Comparison of ENCODE assay signal across 1 cellular context in the genomic region with DNA sequence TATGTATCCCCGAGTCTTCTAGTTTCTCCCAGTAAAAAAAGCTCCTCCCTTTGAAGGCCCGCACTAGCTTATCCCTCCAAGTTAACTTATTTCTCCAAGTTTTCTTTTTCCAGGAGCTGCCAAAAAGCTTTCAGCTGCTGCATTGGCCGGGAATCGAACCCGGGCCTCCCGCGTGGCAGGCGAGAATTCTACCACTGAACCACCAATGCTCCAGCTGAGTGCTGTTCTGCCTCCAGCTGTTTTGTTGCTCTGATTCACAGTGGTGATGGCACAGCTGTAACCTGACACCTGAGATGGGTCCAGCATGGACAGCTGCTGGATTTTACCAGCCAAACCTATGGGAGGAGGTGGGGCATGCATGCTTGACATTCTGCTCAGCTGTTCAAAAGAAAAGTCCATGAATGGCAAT.
A peak's percentile ranks its signal among the peaks of the same experiment; 100 is the strongest.
TF ChIP-seq lines count a peak whose summit lies in the region.

No MANE protein-coding gene starts in this region.

TF ChIP-seq in HepG2, 621 proteins besides CTCF, POLR2A, EP300 and RAD21 (continued from another document and continues in another):
- TF ChIP-seq MLXIP (CRISPR knock-in tag; IDR thresholded peaks at IDR 0.05; ENCODE audit: borderline replicate concordance): no peak
- TF ChIP-seq AGO1 (IDR thresholded peaks at IDR 0.05; ENCODE audit: low read depth, low read length, poor library complexity, severe bottlenecking): no peak
- TF ChIP-seq BRD4 (CRISPR knock-in tag; IDR thresholded peaks at IDR 0.05): no peak
- TF ChIP-seq, protein P1, sequence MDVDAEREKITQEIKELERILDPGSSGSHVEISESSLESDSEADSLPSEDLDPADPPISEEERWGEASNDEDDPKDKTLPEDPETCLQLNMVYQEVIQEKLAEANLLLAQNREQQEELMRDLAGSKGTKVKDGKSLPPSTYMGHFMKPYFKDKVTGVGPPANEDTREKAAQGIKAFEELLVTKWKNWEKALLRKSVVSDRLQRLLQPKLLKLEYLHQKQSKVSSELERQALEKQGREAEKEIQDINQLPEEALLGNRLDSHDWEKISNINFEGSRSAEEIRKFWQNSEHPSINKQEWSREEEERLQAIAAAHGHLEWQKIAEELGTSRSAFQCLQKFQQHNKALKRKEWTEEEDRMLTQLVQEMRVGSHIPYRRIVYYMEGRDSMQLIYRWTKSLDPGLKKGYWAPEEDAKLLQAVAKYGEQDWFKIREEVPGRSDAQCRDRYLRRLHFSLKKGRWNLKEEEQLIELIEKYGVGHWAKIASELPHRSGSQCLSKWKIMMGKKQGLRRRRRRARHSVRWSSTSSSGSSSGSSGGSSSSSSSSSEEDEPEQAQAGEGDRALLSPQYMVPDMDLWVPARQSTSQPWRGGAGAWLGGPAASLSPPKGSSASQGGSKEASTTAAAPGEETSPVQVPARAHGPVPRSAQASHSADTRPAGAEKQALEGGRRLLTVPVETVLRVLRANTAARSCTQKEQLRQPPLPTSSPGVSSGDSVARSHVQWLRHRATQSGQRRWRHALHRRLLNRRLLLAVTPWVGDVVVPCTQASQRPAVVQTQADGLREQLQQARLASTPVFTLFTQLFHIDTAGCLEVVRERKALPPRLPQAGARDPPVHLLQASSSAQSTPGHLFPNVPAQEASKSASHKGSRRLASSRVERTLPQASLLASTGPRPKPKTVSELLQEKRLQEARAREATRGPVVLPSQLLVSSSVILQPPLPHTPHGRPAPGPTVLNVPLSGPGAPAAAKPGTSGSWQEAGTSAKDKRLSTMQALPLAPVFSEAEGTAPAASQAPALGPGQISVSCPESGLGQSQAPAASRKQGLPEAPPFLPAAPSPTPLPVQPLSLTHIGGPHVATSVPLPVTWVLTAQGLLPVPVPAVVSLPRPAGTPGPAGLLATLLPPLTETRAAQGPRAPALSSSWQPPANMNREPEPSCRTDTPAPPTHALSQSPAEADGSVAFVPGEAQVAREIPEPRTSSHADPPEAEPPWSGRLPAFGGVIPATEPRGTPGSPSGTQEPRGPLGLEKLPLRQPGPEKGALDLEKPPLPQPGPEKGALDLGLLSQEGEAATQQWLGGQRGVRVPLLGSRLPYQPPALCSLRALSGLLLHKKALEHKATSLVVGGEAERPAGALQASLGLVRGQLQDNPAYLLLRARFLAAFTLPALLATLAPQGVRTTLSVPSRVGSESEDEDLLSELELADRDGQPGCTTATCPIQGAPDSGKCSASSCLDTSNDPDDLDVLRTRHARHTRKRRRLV (CRISPR knock-in tag; IDR thresholded peaks at IDR 0.05): no peak
- TF ChIP-seq BRF2 (CRISPR knock-in tag; IDR thresholded peaks at IDR 0.05): no peak
- TF ChIP-seq TBL1XR1 (IDR thresholded peaks at IDR 0.05; ENCODE audit: borderline replicate concordance, low read length, partially characterized antibody): no peak
- TF ChIP-seq, protein P2, sequence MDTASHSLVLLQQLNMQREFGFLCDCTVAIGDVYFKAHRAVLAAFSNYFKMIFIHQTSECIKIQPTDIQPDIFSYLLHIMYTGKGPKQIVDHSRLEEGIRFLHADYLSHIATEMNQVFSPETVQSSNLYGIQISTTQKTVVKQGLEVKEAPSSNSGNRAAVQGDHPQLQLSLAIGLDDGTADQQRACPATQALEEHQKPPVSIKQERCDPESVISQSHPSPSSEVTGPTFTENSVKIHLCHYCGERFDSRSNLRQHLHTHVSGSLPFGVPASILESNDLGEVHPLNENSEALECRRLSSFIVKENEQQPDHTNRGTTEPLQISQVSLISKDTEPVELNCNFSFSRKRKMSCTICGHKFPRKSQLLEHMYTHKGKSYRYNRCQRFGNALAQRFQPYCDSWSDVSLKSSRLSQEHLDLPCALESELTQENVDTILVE (CRISPR knock-in tag; IDR thresholded peaks at IDR 0.05): 0 out of 2 replicates have a peak, but pooled peaks have one; percentile 31
- TF ChIP-seq SNAPC2 (CRISPR knock-in tag; IDR thresholded peaks at IDR 0.05): no peak
- TF ChIP-seq, protein P3, sequence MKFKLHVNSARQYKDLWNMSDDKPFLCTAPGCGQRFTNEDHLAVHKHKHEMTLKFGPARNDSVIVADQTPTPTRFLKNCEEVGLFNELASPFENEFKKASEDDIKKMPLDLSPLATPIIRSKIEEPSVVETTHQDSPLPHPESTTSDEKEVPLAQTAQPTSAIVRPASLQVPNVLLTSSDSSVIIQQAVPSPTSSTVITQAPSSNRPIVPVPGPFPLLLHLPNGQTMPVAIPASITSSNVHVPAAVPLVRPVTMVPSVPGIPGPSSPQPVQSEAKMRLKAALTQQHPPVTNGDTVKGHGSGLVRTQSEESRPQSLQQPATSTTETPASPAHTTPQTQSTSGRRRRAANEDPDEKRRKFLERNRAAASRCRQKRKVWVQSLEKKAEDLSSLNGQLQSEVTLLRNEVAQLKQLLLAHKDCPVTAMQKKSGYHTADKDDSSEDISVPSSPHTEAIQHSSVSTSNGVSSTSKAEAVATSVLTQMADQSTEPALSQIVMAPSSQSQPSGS (CRISPR knock-in tag; IDR thresholded peaks at IDR 0.05): no peak
- no peak for TF ChIP-seq PLRG1 (conservative IDR thresholded peaks at IDR 0.05)
- TF ChIP-seq, protein P4, sequence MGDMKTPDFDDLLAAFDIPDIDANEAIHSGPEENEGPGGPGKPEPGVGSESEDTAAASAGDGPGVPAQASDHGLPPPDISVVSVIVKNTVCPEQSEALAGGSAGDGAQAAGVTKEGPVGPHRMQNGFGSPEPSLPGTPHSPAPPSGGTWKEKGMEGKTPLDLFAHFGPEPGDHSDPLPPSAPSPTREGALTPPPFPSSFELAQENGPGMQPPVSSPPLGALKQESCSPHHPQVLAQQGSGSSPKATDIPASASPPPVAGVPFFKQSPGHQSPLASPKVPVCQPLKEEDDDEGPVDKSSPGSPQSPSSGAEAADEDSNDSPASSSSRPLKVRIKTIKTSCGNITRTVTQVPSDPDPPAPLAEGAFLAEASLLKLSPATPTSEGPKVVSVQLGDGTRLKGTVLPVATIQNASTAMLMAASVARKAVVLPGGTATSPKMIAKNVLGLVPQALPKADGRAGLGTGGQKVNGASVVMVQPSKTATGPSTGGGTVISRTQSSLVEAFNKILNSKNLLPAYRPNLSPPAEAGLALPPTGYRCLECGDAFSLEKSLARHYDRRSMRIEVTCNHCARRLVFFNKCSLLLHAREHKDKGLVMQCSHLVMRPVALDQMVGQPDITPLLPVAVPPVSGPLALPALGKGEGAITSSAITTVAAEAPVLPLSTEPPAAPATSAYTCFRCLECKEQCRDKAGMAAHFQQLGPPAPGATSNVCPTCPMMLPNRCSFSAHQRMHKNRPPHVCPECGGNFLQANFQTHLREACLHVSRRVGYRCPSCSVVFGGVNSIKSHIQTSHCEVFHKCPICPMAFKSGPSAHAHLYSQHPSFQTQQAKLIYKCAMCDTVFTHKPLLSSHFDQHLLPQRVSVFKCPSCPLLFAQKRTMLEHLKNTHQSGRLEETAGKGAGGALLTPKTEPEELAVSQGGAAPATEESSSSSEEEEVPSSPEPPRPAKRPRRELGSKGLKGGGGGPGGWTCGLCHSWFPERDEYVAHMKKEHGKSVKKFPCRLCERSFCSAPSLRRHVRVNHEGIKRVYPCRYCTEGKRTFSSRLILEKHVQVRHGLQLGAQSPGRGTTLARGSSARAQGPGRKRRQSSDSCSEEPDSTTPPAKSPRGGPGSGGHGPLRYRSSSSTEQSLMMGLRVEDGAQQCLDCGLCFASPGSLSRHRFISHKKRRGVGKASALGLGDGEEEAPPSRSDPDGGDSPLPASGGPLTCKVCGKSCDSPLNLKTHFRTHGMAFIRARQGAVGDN (CRISPR knock-in tag; IDR thresholded peaks at IDR 0.05): peak; percentile 50
- TF ChIP-seq GRHL1 (CRISPR knock-in tag; conservative IDR thresholded peaks at IDR 0.05): no peak
- TF ChIP-seq ATF3 (CRISPR knock-in tag; IDR thresholded peaks at IDR 0.05): 0 out of 2 replicates have a peak, but pooled peaks have one; percentile 14
- no peak for TF ChIP-seq ZNF20 (CRISPR knock-in tag; IDR thresholded peaks at IDR 0.05)
- no peak for TF ChIP-seq MAFF (IDR thresholded peaks at IDR 0.05; ENCODE audit: low read depth, low read length)
- TF ChIP-seq ZNF230 (CRISPR knock-in tag; IDR thresholded peaks at IDR 0.05): no peak
- TF ChIP-seq, protein P5, sequence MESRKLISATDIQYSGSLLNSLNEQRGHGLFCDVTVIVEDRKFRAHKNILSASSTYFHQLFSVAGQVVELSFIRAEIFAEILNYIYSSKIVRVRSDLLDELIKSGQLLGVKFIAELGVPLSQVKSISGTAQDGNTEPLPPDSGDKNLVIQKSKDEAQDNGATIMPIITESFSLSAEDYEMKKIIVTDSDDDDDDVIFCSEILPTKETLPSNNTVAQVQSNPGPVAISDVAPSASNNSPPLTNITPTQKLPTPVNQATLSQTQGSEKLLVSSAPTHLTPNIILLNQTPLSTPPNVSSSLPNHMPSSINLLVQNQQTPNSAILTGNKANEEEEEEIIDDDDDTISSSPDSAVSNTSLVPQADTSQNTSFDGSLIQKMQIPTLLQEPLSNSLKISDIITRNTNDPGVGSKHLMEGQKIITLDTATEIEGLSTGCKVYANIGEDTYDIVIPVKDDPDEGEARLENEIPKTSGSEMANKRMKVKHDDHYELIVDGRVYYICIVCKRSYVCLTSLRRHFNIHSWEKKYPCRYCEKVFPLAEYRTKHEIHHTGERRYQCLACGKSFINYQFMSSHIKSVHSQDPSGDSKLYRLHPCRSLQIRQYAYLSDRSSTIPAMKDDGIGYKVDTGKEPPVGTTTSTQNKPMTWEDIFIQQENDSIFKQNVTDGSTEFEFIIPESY (CRISPR knock-in tag; IDR thresholded peaks at IDR 0.05): peak; percentile 80; the same call in 1 of the 2 replicates
- no peak for TF ChIP-seq SP1 (IDR thresholded peaks at IDR 0.05)
- no peak for TF ChIP-seq SP1 (CRISPR knock-in tag; IDR thresholded peaks at IDR 0.05)
- TF ChIP-seq THAP8 (CRISPR knock-in tag; IDR thresholded peaks at IDR 0.05; ENCODE audit: borderline replicate concordance): no peak
- TF ChIP-seq, protein P6, sequence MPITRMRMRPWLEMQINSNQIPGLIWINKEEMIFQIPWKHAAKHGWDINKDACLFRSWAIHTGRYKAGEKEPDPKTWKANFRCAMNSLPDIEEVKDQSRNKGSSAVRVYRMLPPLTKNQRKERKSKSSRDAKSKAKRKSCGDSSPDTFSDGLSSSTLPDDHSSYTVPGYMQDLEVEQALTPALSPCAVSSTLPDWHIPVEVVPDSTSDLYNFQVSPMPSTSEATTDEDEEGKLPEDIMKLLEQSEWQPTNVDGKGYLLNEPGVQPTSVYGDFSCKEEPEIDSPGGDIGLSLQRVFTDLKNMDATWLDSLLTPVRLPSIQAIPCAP (CRISPR knock-in tag; IDR thresholded peaks at IDR 0.05; ENCODE audit: low read depth): no peak
- no peak for TF ChIP-seq REL (CRISPR knock-in tag; conservative IDR thresholded peaks at IDR 0.05)
- peak; percentile 99 for TF ChIP-seq RBM22 (optimal IDR thresholded peaks at IDR 0.05; ENCODE audit: low read length)
- TF ChIP-seq FIP1L1 (IDR thresholded peaks at IDR 0.05; ENCODE audit: borderline replicate concordance, insufficient read depth, low read depth, low read length): no peak
- no peak for TF ChIP-seq GLI4 (CRISPR knock-in tag; IDR thresholded peaks at IDR 0.05; ENCODE audit: borderline replicate concordance)
- TF ChIP-seq, protein P7, sequence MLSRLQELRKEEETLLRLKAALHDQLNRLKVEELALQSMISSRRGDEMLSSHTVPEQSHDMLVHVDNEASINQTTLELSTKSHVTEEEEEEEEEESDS (CRISPR knock-in tag; IDR thresholded peaks at IDR 0.05; ENCODE audit: borderline replicate concordance): no peak
- no peak for TF ChIP-seq SNAI1 (CRISPR knock-in tag; IDR thresholded peaks at IDR 0.05; ENCODE audit: borderline replicate concordance)
- no peak for TF ChIP-seq ZNF589 (CRISPR knock-in tag; conservative IDR thresholded peaks at IDR 0.05)
- TF ChIP-seq RXRB (CRISPR knock-in tag; IDR thresholded peaks at IDR 0.05; ENCODE audit: borderline replicate concordance): 0 out of 2 replicates have a peak, but pooled peaks have one; percentile 25
- TF ChIP-seq ZBTB21 (CRISPR knock-in tag; IDR thresholded peaks at IDR 0.05): peak; percentile 62; the same call in 1 of the 2 replicates
- TF ChIP-seq NBN (conservative IDR thresholded peaks at IDR 0.05): no peak
- TF ChIP-seq KLF16 (CRISPR knock-in tag; IDR thresholded peaks at IDR 0.05): no peak
